8 cellular contexts compared by ENCODE assay signal in the genomic region with DNA sequence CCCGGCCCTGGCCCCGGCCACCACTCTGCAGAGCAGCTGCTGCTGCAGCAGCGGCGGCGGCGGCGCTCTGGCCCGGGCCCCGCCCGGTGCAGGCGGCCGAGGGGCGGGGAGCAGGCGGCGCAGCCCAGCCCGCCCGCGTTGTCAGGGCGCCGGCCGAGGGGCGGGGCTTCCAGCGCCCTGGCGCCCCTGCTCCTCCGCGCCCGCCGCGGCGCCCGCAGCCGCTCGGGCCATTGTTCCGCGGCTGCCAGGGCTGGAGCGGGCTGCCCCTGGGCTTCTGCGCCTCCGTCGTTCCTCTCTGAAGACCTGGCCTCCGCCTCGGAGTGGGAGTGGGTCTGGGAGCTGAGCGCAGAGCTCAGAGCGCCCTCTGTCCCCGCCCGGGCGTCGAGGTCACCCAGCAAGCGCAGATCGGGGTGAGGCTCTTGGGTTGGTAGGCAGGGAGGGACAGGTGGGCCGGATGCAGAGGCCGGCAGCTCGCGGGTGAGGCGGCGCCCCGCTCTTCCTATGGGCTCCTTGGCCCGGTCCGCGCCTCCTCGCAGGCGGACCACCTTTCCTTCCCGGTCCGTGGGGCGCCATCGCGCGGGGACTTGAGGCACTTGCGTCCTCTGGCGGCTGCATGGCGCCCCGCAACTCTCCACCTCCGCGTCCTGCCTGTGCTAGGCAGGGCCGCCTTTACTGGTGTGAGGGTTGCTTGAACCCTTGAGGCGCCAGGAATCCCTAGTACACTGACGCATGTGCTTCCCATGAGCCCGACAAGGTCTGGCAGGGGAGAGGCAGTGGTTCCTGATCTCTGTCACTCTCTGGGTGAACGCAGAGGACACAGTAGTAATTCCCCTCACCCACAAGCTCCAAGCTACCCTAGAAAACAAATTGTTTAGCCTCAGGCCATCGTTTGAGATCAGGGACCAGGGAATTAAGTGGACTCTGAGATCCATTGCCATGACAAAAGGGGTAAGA. TPM values are rescaled to one million over a fixed set of nuclear protein-coding genes. Genes with fewer than 3 reads are reported as not detected.
DNase-seq lines count a peak whose midpoint lies in the region; TF ChIP-seq lines count a peak whose summit lies in the region.

LPCAT4 (minus strand) TSS at position 69 of the 954 bp plus-strand sequence. CDS start 96 bp downstream, outside the sequence.

- peak; percentile 91 for TF ChIP-seq CTCF in MM.1S (IDR thresholded peaks at IDR 0.05; ENCODE audit: low read length)
- peak; percentile 93 for TF ChIP-seq CTCF in neutrophil (IDR thresholded peaks at IDR 0.05)
- TF ChIP-seq CTCF in subcutaneous adipose tissue (IDR thresholded peaks at IDR 0.05; ENCODE audit: low read depth), result no peak

- no peaks in the 10 kb centered on the region for H4K20me1 ChIP-seq in MM.1S (ENCODE audit: insufficient read depth, low read length)

- H3K4me3 ChIP-seq in MM.1S (ENCODE audit: low read length) (peak within 1 kb of the TSS; percentile 94), SJSA1 (peak within 1 kb of the TSS; percentile 80), neutrophil (ENCODE audit: low read depth in 1 of 2, low read length in 1 of 2) (peak within 1 kb of the TSS; percentile 98 to 99)

- H3K4me1 ChIP-seq in MM.1S (ENCODE audit: low read length), result peaks cover 13% of the 10 kb centered on the region
- H3K4me1 ChIP-seq in SJSA1 (replicated peaks), result peaks cover 20% of the 10 kb centered on the region
- H3K4me1 ChIP-seq in neutrophil (ENCODE audit: control insufficient read depth in 1 of 2, insufficient read depth in 1 of 2, low read depth in 1 of 2, low read length in 1 of 2), result peaks cover 18% of the 10 kb centered on the region in 2 experiments

- H3K36me3 ChIP-seq in MM.1S (replicated peaks; ENCODE audit: insufficient read depth, low read length) (no peaks in the 10 kb centered on the region), SJSA1 (peaks cover 19% of the 10 kb centered on the region), neutrophil (no peaks in the 10 kb centered on the region)

- peaks cover 43% of the 10 kb centered on the region for H3K79me2 ChIP-seq in MM.1S (ENCODE audit: low read length)

- peak within 1 kb of the TSS; percentile 84 for H3K9ac ChIP-seq in MM.1S (ENCODE audit: low read length)

- DNase-seq in GM04503 (ENCODE audit: low read depth) (peak; percentile 25), HCEC 1CT (peak; percentile 82), MM.1S (peak; percentile 94), SJSA1 (ENCODE audit: low read depth in 1 of 2, low spot score in 2 of 2) (peak; percentile 87 to 91), foreskin melanocyte (peak; percentile 73)
- DNase-seq in activated naive CD4-positive, alpha-beta T cell (lab: John Stamatoyannopoulos, UW), result peak; percentile 66 to 87 (median 75)

- peak within 1 kb of the TSS; percentile 87 for H2AFZ ChIP-seq in MM.1S (ENCODE audit: low read length)

- no peaks in the 10 kb centered on the region for H3K9me2 ChIP-seq in MM.1S (replicated peaks; ENCODE audit: insufficient read depth, low read length)

- no peaks in the 10 kb centered on the region for H3K9me3 ChIP-seq in MM.1S (replicated peaks; ENCODE audit: insufficient read depth, low read length)
- H3K9me3 ChIP-seq in SJSA1 (replicated peaks), result no peaks in the 10 kb centered on the region; the same call in 1 of the 2 replicates
- H3K9me3 ChIP-seq in neutrophil, result no peaks in the 10 kb centered on the region

- H3K4me2 ChIP-seq in MM.1S (ENCODE audit: low read depth, low read length), result peak within 1 kb of the TSS; percentile 95

- peak within 1 kb of the TSS; percentile 97 for H3K27ac ChIP-seq in MM.1S (ENCODE audit: low read length)
- H3K27ac ChIP-seq in SJSA1, result peak within 1 kb of the TSS; percentile 73
- peak within 1 kb of the TSS; percentile 97 for H3K27ac ChIP-seq in neutrophil

- no peaks in the 10 kb centered on the region for H3K27me3 ChIP-seq in MM.1S (replicated peaks; ENCODE audit: insufficient read depth, low read length)
- no peaks in the 10 kb centered on the region for H3K27me3 ChIP-seq in SJSA1 (replicated peaks)
- H3K27me3 ChIP-seq in neutrophil, result no peaks in the 10 kb centered on the region

- H3F3A ChIP-seq in MM.1S (ENCODE audit: insufficient read depth, low read length), result peaks cover 36% of the 10 kb centered on the region

RNA-seq across cellular contexts. Expression of gene LPCAT4, which starts in this region (rescaled TPM):
- total RNA-seq in SJSA1 (2014; rRNA removed; shearing (Covaris generic)), result 7.5 and 13.9 TPM in 2 replicates
- 10 to 100 TPM in 3 of 4 donors, 1 to 10 TPM in 1; 7.0 to 26.6 (median 13.3) TPM for total RNA-seq in subcutaneous adipose tissue

Comparison
In these comparisons a context has a peak if more than half of its experiments do, and no peak if none do; other contexts are left out.
1. Peak in every context shown above with its lines: DNase-seq, H3K4me3 ChIP-seq and H3K27ac ChIP-seq.
2. DNase-seq: peak in every context shown above with its lines; median percentile 94 in MM.1S; 89 in SJSA1; 82 in HCEC 1CT; 75 in activated naive CD4-positive, alpha-beta T cell; 73 in foreskin melanocyte; 25 in GM04503.